Comparison of ENCODE assay signal across 9 cellular contexts in the genomic region with DNA sequence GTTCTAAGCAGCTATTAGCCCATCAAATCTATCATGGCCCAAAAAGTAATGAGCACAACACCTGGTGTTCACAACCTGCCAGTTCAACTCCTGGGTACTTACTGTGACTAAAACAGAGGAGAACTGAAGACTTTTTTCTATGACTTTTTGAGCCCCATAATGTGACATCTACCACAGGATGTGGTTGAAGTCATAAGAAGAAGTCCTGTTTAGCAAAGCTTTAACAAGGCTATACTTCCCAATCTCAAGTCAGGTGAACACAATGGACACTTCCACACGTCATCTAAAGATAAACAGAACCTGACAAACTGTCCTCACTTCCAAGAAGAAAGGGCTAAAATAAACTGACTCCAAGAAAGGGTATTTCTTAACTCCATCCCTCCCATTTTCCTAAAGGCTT.
A peak's percentile ranks its signal among the peaks of the same experiment; 100 is the strongest.
DNase-seq lines count a peak whose midpoint lies in the region; ATAC-seq and TF ChIP-seq lines count a peak whose summit lies in the region.
"Had no signal": no experiment of that assay in that cellular context is flagged by ENCODE, and none has a peak within 500 bp of the region (broad histone marks: within the 10 kb centered on the region; RNA-seq: fewer than 3 reads in every experiment).

No MANE protein-coding gene starts in this region.

- no peak overlapping the region for H2BK120ac ChIP-seq in neuronal stem cell (ENCODE audit: low read depth, low read length)

- H3K36me3 ChIP-seq in hepatocyte (replicated peaks; ENCODE audit: insufficient read depth, low read depth) (no peaks in the 10 kb centered on the region), neuronal stem cell (replicated peaks in 1 of 2; ENCODE audit: control insufficient read depth in 2 of 2, insufficient read depth in 2 of 2, low read length in 2 of 2) (peaks cover 0 to 47% of the 10 kb centered on the region in 2 donors)

- no peak overlapping the region for H2AK5ac ChIP-seq in neuronal stem cell (ENCODE audit: low read depth, low read length)

- H3K4me2 ChIP-seq in hepatocyte, result no peak overlapping the region
- H3K4me2 ChIP-seq in neuronal stem cell (ENCODE audit: insufficient read depth, low read length, poor library complexity, severe bottlenecking), result no peak overlapping the region

- H3K9me3 ChIP-seq in hepatocyte (ENCODE audit: low read depth) (no peaks in the 10 kb centered on the region), neuronal stem cell (replicated peaks in 1 of 2; ENCODE audit: control insufficient read depth in 2 of 2, insufficient read depth in 1 of 2, low read depth in 1 of 2, low read length in 2 of 2) (no peaks in the 10 kb centered on the region)

- no peaks in the 10 kb centered on the region for H3K79me1 ChIP-seq in neuronal stem cell (ENCODE audit: low read depth, low read length)

- no peaks in the 10 kb centered on the region for H4K20me1 ChIP-seq in hepatocyte (ENCODE audit: insufficient read depth, poor library complexity, severe bottlenecking)

- no peak overlapping the region for H3K14ac ChIP-seq in neuronal stem cell (ENCODE audit: low read length)

- H3K27me3 ChIP-seq in hepatocyte (no peaks in the 10 kb centered on the region), neuronal stem cell (ENCODE audit: control insufficient read depth in 3 of 3, insufficient read depth in 3 of 3, low read depth in 1 of 3, low read length in 3 of 3) (no peaks in the 10 kb centered on the region)

- no peak overlapping the region for H3K23ac ChIP-seq in neuronal stem cell (ENCODE audit: low read depth, low read length, poor library complexity)

- H3K4me3 ChIP-seq in hepatocyte, result no peak overlapping the region
- H3K4me3 ChIP-seq in neuronal stem cell (ENCODE audit: low read length in 2 of 2), result no peak overlapping the region

- peak overlapping the region; percentile 53 for H3K27ac ChIP-seq in hepatocyte
- no peak overlapping the region for H3K27ac ChIP-seq in neuronal stem cell (replicated peaks; ENCODE audit: low read length)

- no peak overlapping the region for H3K4ac ChIP-seq in neuronal stem cell (ENCODE audit: low read length)

- no peaks in the 10 kb centered on the region for H3K9me2 ChIP-seq in hepatocyte (replicated peaks; ENCODE audit: insufficient read depth)

- H2AFZ ChIP-seq in hepatocyte, result no peak overlapping the region
- no peak overlapping the region for H2AFZ ChIP-seq in neuronal stem cell (ENCODE audit: low read length)

- H4K91ac ChIP-seq in neuronal stem cell (ENCODE audit: low read depth, low read length, poor library complexity), result no peak overlapping the region

- ATAC-seq in GM18505 (IDR thresholded peaks at IDR 0.05; ENCODE audit: unreplicated experiment), result peak; percentile 87
- peak; percentile 70 for ATAC-seq in GM21515 (IDR thresholded peaks at IDR 0.05; ENCODE audit: unreplicated experiment)

- H3K79me2 ChIP-seq in hepatocyte, result peaks cover 3% of the 10 kb centered on the region

- peaks cover 19% of the 10 kb centered on the region for H3K4me1 ChIP-seq in hepatocyte (ENCODE audit: insufficient read depth)
- no peaks in the 10 kb centered on the region for H3K4me1 ChIP-seq in neuronal stem cell (ENCODE audit: control insufficient read depth in 2 of 2, insufficient read depth in 1 of 2, low read depth in 1 of 2, low read length in 2 of 2)

- H2BK12ac ChIP-seq in neuronal stem cell (ENCODE audit: low read length), result no peak overlapping the region

- no peak overlapping the region for H2BK15ac ChIP-seq in neuronal stem cell (ENCODE audit: low read length)

- no peak overlapping the region for H4K8ac ChIP-seq in neuronal stem cell (ENCODE audit: low read depth, low read length)

- no peak overlapping the region for H2BK5ac ChIP-seq in neuronal stem cell (ENCODE audit: low read length)

- DNase-seq in HT1080 (ENCODE audit: low read depth), result peak; percentile 17
- DNase-seq in hepatocyte (ENCODE audit: low spot score), result no peak
- no peak for DNase-seq in erythroblast (lab: John Stamatoyannopoulos, UW)
- no peak for DNase-seq in neuronal stem cell (ENCODE audit: low spot score)
- no peak for DNase-seq in stimulated activated CD4-positive, alpha-beta T cell treated with anti-CD3 and anti-CD28 coated beads, Interleukin-4, amount 100 ng/mL, for 4 hours
- no peak for DNase-seq in NK-92 treated with Interleukin-12 subunit alpha and Interleukin-12 subunit beta, amount 100 ng/mL, for 24 hours (lab: John Stamatoyannopoulos, UW)
- DNase-seq: activated CD8-positive, alpha-beta memory T cell treated with anti-CD3 and anti-CD28 coated beads, Interleukin-2, amount 50 U/mL, for 4 hours had no signal

- no peak for TF ChIP-seq CTCF in hepatocyte (IDR thresholded peaks at IDR 0.05; ENCODE audit: poor library complexity)

- TF ChIP-seq POLR2A in GM18505 (IDR thresholded peaks at IDR 0.05; ENCODE audit: borderline replicate concordance, extremely low read depth, insufficient read depth, insufficient read length) (no peak), erythroblast (IDR thresholded peaks at IDR 0.05; ENCODE audit: low read length) (no peak)

- H3K9ac ChIP-seq in neuronal stem cell (ENCODE audit: low read depth, low read length, poor library complexity), result no peak overlapping the region

- WGBS in hepatocyte (ENCODE audit: low lambda C conversion rate, missing lambda C conversion rate), result 64% methylated on average over 1 of the region's 1 CpG
- WGBS in neuronal stem cell (ENCODE audit: extremely low coverage in 2 of 2, insufficient read length in 2 of 2, insufficient replicate concordance in 1 of 2), 2 donors, result no CpG with 5 or more reads among the region's 1 CpG

- no peak overlapping the region for H3K18ac ChIP-seq in neuronal stem cell (ENCODE audit: low read length)
